17 cellular contexts compared by ENCODE assay signal in the genomic region with DNA sequence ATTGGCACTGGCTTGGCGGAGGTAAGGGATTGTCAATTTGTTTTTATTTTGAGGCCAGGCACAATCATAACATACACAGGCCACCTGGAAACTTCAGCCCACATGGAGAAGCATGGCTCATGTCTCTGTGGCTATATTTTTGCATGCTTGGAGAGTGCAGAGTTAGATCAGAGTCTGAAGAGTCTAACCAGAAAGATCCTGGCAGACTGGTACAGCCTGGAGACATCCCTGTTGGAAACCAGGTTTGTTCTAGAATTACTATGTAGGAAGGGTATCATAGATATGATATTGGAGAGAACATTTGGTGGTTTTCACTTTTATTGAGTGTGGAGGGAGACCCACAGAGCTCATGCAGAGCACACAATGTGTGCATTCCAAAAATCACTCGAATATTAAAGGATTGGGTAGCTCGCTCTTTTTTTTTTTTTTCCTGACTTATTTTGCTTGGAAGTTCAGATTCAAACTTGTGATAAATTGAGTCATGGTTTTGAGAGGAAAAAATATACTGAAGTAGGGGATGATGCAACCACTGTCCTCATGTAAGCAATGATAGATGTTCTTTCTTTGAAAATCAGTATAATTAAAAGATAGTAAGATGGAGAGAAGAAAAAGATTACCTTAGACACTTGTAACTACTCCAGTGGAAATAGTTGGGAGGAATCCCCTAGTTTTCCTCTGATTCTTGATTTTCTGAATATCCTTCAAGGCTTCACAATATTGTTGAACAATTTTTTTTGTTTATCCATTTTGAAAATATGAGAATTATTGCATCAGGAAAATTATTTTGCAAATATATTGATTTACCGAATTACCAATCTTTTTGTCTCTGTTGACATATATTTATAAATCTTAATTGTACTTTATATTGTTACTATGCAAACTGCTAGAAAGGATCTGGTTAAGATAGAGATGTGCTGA.
DNase-seq lines count a peak whose midpoint lies in the region; ATAC-seq and TF ChIP-seq lines count a peak whose summit lies in the region.
"Had no signal": no experiment of that assay in that cellular context is flagged by ENCODE, and none has a peak within 500 bp of the region (broad histone marks: within the 10 kb centered on the region; RNA-seq: fewer than 3 reads in every experiment).

No MANE protein-coding gene starts in this region.

- H3K79me1 ChIP-seq in mesenchymal stem cell (replicated peaks; ENCODE audit: low read length, poor library complexity, severe bottlenecking): no peaks in the 10 kb centered on the region

- no peak overlapping the region for H2BK12ac ChIP-seq in mesenchymal stem cell (ENCODE audit: low read length in 2 of 2)

- H3K4me1 Mint-ChIP-seq in activated CD8-positive, alpha-beta memory T cell treated with anti-CD3 and anti-CD28 coated beads, Interleukin-2, amount 10 ng/mL, durations not matched to agents 7 days and 5 days: no peaks in the 10 kb centered on the region

- H3K4me3 Mint-ChIP-seq in activated CD8-positive, alpha-beta memory T cell treated with anti-CD3 and anti-CD28 coated beads, Interleukin-2, amount 10 ng/mL, durations not matched to agents 7 days and 5 days: no peak overlapping the region
- H3K4me3 Mint-ChIP-seq: effector memory CD8-positive, alpha-beta T cell; WTC11 had no signal

- no peaks in the 10 kb centered on the region for H3K9me2 ChIP-seq in SK-N-SH

- 0 out of 4 replicates have a peak overlapping the region, but pooled peaks of 1 of the 2 experiments have one; percentile 5 for H3K4me3 ChIP-seq in DND-41 (ENCODE audit: low read depth in 1 of 2, low read length in 2 of 2)
- no peak overlapping the region for H3K4me3 ChIP-seq in brain microvascular endothelial cell (ENCODE audit: low read depth, low read length)
- no peak overlapping the region for H3K4me3 ChIP-seq in mesenchymal stem cell (ENCODE audit: insufficient read depth in 1 of 2, low read depth in 1 of 2, low read length in 2 of 2)
- H3K4me3 ChIP-seq in SK-N-SH (ENCODE audit: low read depth in 2 of 2, low read length in 1 of 2): no peak overlapping the region
- H3K4me3 ChIP-seq: ovary had no signal

- H3K4ac ChIP-seq in mesenchymal stem cell (ENCODE audit: low read depth in 1 of 2, low read length in 2 of 2): no peak overlapping the region

- no peak for TF ChIP-seq CTCF in DND-41 (IDR thresholded peaks at IDR 0.05; ENCODE audit: borderline replicate concordance, extremely low read depth, low read length, poor library complexity, severe bottlenecking)
- TF ChIP-seq CTCF in brain microvascular endothelial cell (IDR thresholded peaks at IDR 0.05; ENCODE audit: low read depth, low read length, missing control alignments): no peak
- TF ChIP-seq CTCF in SK-N-SH (IDR thresholded peaks at IDR 0.05): no peak

- no peak overlapping the region for H2BK5ac ChIP-seq in mesenchymal stem cell (ENCODE audit: low read depth, low read length, poor library complexity, severe bottlenecking)

- no peaks in the 10 kb centered on the region for H3K36me3 ChIP-seq in DND-41 (ENCODE audit: insufficient read depth, low read length)
- H3K36me3 ChIP-seq in brain microvascular endothelial cell (replicated peaks): no peaks in the 10 kb centered on the region
- no peaks in the 10 kb centered on the region for H3K36me3 ChIP-seq in mesenchymal stem cell (ENCODE audit: control insufficient read depth in 1 of 2, insufficient read depth in 2 of 2, low read depth in 1 of 2, low read length in 2 of 2)
- H3K36me3 ChIP-seq in SK-N-SH (replicated peaks in 1 of 2; ENCODE audit: control insufficient read depth in 1 of 2, insufficient read depth in 2 of 2, low read length in 1 of 2): no peaks in the 10 kb centered on the region
- H3K36me3 ChIP-seq: BE2C, ovary, spleen had no signal

- H4K20me1 ChIP-seq in DND-41 (ENCODE audit: insufficient read depth, low read length) (no peaks in the 10 kb centered on the region), SK-N-SH (ENCODE audit: insufficient read depth) (no peaks in the 10 kb centered on the region)

- H3K27me3 Mint-ChIP-seq in activated CD8-positive, alpha-beta memory T cell treated with anti-CD3 and anti-CD28 coated beads, Interleukin-2, amount 10 ng/mL, durations not matched to agents 7 days and 5 days: peaks cover 31% of the 10 kb centered on the region

- H3K23ac ChIP-seq in mesenchymal stem cell (ENCODE audit: low read length in 2 of 2): no peak overlapping the region

- H3K79me2 ChIP-seq in DND-41 (ENCODE audit: insufficient read depth, low read length) (no peaks in the 10 kb centered on the region), SK-N-SH (ENCODE audit: insufficient read depth) (no peaks in the 10 kb centered on the region)

- H3K4me1 ChIP-seq in DND-41 (ENCODE audit: insufficient read depth, low read length): peaks cover 58% of the 10 kb centered on the region
- H3K4me1 ChIP-seq in mesenchymal stem cell (ENCODE audit: control insufficient read depth, insufficient read depth, low read depth, low read length): no peaks in the 10 kb centered on the region
- H3K4me1 ChIP-seq in SK-N-SH (ENCODE audit: control insufficient read depth in 1 of 2, insufficient read depth in 2 of 2, low read depth in 1 of 2, low read length in 1 of 2): no peaks in the 10 kb centered on the region
- H3K4me1 ChIP-seq: BE2C had no signal

- TF ChIP-seq EP300 in SK-N-SH (IDR thresholded peaks at IDR 0.05; ENCODE audit: borderline replicate concordance in 1 of 2, low read depth in 1 of 2, low read length in 1 of 2): no peak

- H3K9me3 Mint-ChIP-seq in activated CD8-positive, alpha-beta memory T cell treated with anti-CD3 and anti-CD28 coated beads, Interleukin-2, amount 10 ng/mL, durations not matched to agents 7 days and 5 days (ENCODE audit: low read depth): no peaks in the 10 kb centered on the region
- H3K9me3 Mint-ChIP-seq: effector memory CD8-positive, alpha-beta T cell; WTC11 had no signal

- no peak overlapping the region for H3K4me2 ChIP-seq in DND-41 (ENCODE audit: insufficient read depth, low read length)
- H3K4me2 ChIP-seq in mesenchymal stem cell (ENCODE audit: low read length, poor library complexity, severe bottlenecking): no peak overlapping the region
- no peak overlapping the region for H3K4me2 ChIP-seq in SK-N-SH

- H4K91ac ChIP-seq in mesenchymal stem cell (ENCODE audit: low read length): no peak overlapping the region

- WGBS in mesenchymal stem cell: 98% methylated on average over 3 of the region's 4 CpGs
- WGBS in SK-N-SH (ENCODE audit: low lambda C conversion rate): 85% methylated on average over 4 of the region's 4 CpGs

- H2AK5ac ChIP-seq in mesenchymal stem cell (ENCODE audit: low read length, severe bottlenecking): no peak overlapping the region

- no peak overlapping the region for H3K14ac ChIP-seq in mesenchymal stem cell (ENCODE audit: low read length in 2 of 2)

- H4K8ac ChIP-seq in mesenchymal stem cell (ENCODE audit: low read length): no peak overlapping the region

- TF ChIP-seq RAD21 in SK-N-SH (IDR thresholded peaks at IDR 0.05; ENCODE audit: low read length): no peak

- H3K9me3 ChIP-seq in DND-41 (ENCODE audit: insufficient read depth, low read length, severe bottlenecking) (no peaks in the 10 kb centered on the region), mesenchymal stem cell (ENCODE audit: control insufficient read depth, low read length) (no peaks in the 10 kb centered on the region), SK-N-SH (no peaks in the 10 kb centered on the region)
- H3K9me3 ChIP-seq: BE2C, ovary, spleen had no signal

- peak; percentile 53 for ATAC-seq in DND-41 (ENCODE audit: insufficient read depth, low read depth)
- no peak for ATAC-seq in activated CD8-positive, alpha-beta memory T cell treated with anti-CD3 and anti-CD28 coated beads, Interleukin-2, amount 10 ng/mL, durations not matched to agents 7 days and 5 days
- ATAC-seq: effector memory CD8-positive, alpha-beta T cell; WTC11 had no signal

- H3K36me3 Mint-ChIP-seq in activated CD8-positive, alpha-beta memory T cell treated with anti-CD3 and anti-CD28 coated beads, Interleukin-2, amount 10 ng/mL, durations not matched to agents 7 days and 5 days: no peaks in the 10 kb centered on the region
- H3K36me3 Mint-ChIP-seq: WTC11 had no signal

- no peak overlapping the region for H3K18ac ChIP-seq in mesenchymal stem cell (ENCODE audit: low read depth in 1 of 2, low read length in 2 of 2)

- CTCF ChIA-PET in SK-N-SH (lab: Yijun Ruan, JAX): no interaction called here
- CTCF ChIA-PET in activated CD8-positive, alpha-beta memory T cell treated with anti-CD3 and anti-CD28 coated beads, Interleukin-2, amount 10 ng/mL, durations not matched to agents 7 days and 5 days (lab: Charles Lee): no interaction called here

- H3K9ac ChIP-seq in DND-41 (ENCODE audit: low read depth, low read length) (peak overlapping the region; percentile 53), mesenchymal stem cell (ENCODE audit: low read length) (peak overlapping the region; percentile 3), SK-N-SH (no peak overlapping the region)

- H3K27me3 ChIP-seq in DND-41 (ENCODE audit: insufficient read depth, low read length, poor library complexity) (no peaks in the 10 kb centered on the region), brain microvascular endothelial cell (replicated peaks) (no peaks in the 10 kb centered on the region), mesenchymal stem cell (ENCODE audit: control insufficient read depth in 1 of 2, insufficient read depth in 1 of 2, low read length in 2 of 2) (no peaks in the 10 kb centered on the region), SK-N-SH (ENCODE audit: insufficient read depth) (no peaks in the 10 kb centered on the region)
- H3K27me3 ChIP-seq: BE2C, ovary, spleen had no signal

- no peak overlapping the region for H3K27ac Mint-ChIP-seq in activated CD8-positive, alpha-beta memory T cell treated with anti-CD3 and anti-CD28 coated beads, Interleukin-2, amount 10 ng/mL, durations not matched to agents 7 days and 5 days
- H3K27ac Mint-ChIP-seq: effector memory CD8-positive, alpha-beta T cell; WTC11 had no signal

- H2BK120ac ChIP-seq in mesenchymal stem cell (ENCODE audit: low read depth, low read length): no peak overlapping the region

- H2BK15ac ChIP-seq in mesenchymal stem cell (ENCODE audit: low read depth, poor library complexity, severe bottlenecking): no peak overlapping the region

- H3K27ac ChIP-seq in DND-41 (ENCODE audit: low read length): peak overlapping the region; percentile 87
- H3K27ac ChIP-seq in brain microvascular endothelial cell: peak overlapping the region; percentile 38
- no peak overlapping the region for H3K27ac ChIP-seq in mesenchymal stem cell (ENCODE audit: low read length, poor library complexity, severe bottlenecking)
- no peak overlapping the region; a peak in 1 of 4 replicates for H3K27ac ChIP-seq in SK-N-SH (ENCODE audit: low read depth in 2 of 2, low read length in 1 of 2)
- H3K27ac ChIP-seq: ovary had no signal

- H3F3A ChIP-seq in SK-N-SH (replicated peaks; ENCODE audit: insufficient read depth): no peaks in the 10 kb centered on the region

- peak overlapping the region; percentile 67 for H2AFZ ChIP-seq in DND-41 (ENCODE audit: low read depth, low read length)
- no peak overlapping the region for H2AFZ ChIP-seq in mesenchymal stem cell (ENCODE audit: low read depth, low read length)
- H2AFZ ChIP-seq in SK-N-SH (ENCODE audit: low read depth): no peak overlapping the region; the same call in 1 of the 2 replicates

- in situ Hi-C loops in brain microvascular endothelial cell (cut with HindIII; ENCODE audit: low pct_ligation_motif_present, low sequenced_read_pairs): no loop called here

- peak; percentile 9 for DNase-seq in DND-41
- peak; percentile 29 for DNase-seq in M059J (ENCODE audit: low read depth)
- no peak for DNase-seq in brain microvascular endothelial cell
- DNase-seq in mesenchymal stem cell: peak; percentile 38
- DNase-seq in SK-N-SH: no peak
- no peak for DNase-seq in NCI-H146 (lab: John Stamatoyannopoulos, UW)
- no peak for DNase-seq in activated CD8-positive, alpha-beta memory T cell treated with anti-CD3 and anti-CD28 coated beads, Interleukin-2, amount 10 ng/mL, durations not matched to agents 7 days and 5 days
- DNase-seq in NCI-H1092 (lab: John Stamatoyannopoulos, UW): no peak
- DNase-seq: BE2C; effector memory CD8-positive, alpha-beta T cell; GOT3; NCI-H1417 treated with DMSO at 0.1 percent for 48 hours; ovary; spleen; stimulated activated naive CD4-positive, alpha-beta T cell treated with Interleukin-2 at 50 U/mL for 16 hours; T-helper 1 cell had no signal

- POLR2A ChIA-PET in SK-N-SH (lab: Yijun Ruan, JAX): no interaction called here

Comparison
In these comparisons a context has a peak if more than half of its experiments do, and no peak if none do; other contexts are left out.
1. DNase-seq: peak in DND-41 (single experiment), M059J (single experiment) and mesenchymal stem cell (single experiment); none in brain microvascular endothelial cell (single experiment), SK-N-SH (single experiment), NCI-H146 (single experiment), activated CD8-positive, alpha-beta memory T cell treated with anti-CD3 and anti-CD28 coated beads, Interleukin-2, amount 10 ng/mL, durations not matched to agents 7 days and 5 days (single experiment) and NCI-H1092 (single experiment).
2. H3K27ac ChIP-seq: peak in DND-41 (single experiment) and brain microvascular endothelial cell (single experiment); none in mesenchymal stem cell (single experiment) and SK-N-SH (0 of 2).